Comparison of ENCODE assay signal across 9 cellular contexts in genomic region chrX:133045986-133046385, GRCh38. TPM values are rescaled to one million over a fixed set of nuclear protein-coding genes. Genes with fewer than 3 reads are reported as not detected.
DNase-seq lines count a peak whose midpoint lies in the region; ATAC-seq and TF ChIP-seq lines count a peak whose summit lies in the region.
"Had no signal": no experiment of that assay in that cellular context is flagged by ENCODE, and none has a peak within 500 bp of the region (broad histone marks: within the 10 kb centered on the region; RNA-seq: fewer than 3 reads in every experiment).

No MANE protein-coding gene starts in this region.

- no peak overlapping the region for H2AFZ ChIP-seq in OCI-LY1 (ENCODE audit: low read length)

- H3F3A ChIP-seq in OCI-LY1 (ENCODE audit: insufficient read depth, low read length), result no peaks in the 10 kb centered on the region

- H3K27ac ChIP-seq in OCI-LY1 (ENCODE audit: low read depth, low read length, poor library complexity, severe bottlenecking), result no peak overlapping the region
- H3K27ac ChIP-seq: thoracic aorta had no signal

- DNase-seq in H7, result peak; percentile 61
- peak; percentile 50 for DNase-seq in epithelial cell of esophagus (ENCODE audit: low read depth)
- peak; percentile 18 for DNase-seq in pons (ENCODE audit: low spot score)
- no peak for DNase-seq in stimulated activated CD4-positive, alpha-beta T cell treated with anti-CD3 and anti-CD28 coated beads, Interleukin-1b, Interleukin-23, amount 100 ng/mL, for 48 hours
- DNase-seq: T-helper 2 cell had no signal

- no peaks in the 10 kb centered on the region for H3K79me2 ChIP-seq in OCI-LY1 (ENCODE audit: insufficient read depth, low read length)

- H3K4me3 ChIP-seq in H7 (ENCODE audit: insufficient read depth, low read depth, low read length) (no peak overlapping the region), OCI-LY1 (ENCODE audit: low read depth, low read length, poor library complexity, severe bottlenecking) (no peak overlapping the region), epithelial cell of esophagus (ENCODE audit: low read length) (no peak overlapping the region)
- H3K4me3 ChIP-seq: thoracic aorta had no signal

- H3K27me3 ChIP-seq in H7 (ENCODE audit: control insufficient read depth, insufficient read depth, low read length), result no peaks in the 10 kb centered on the region
- no peaks in the 10 kb centered on the region for H3K27me3 ChIP-seq in OCI-LY1 (ENCODE audit: insufficient read depth, low read length)

- H3K36me3 ChIP-seq in H7 (replicated peaks; ENCODE audit: control insufficient read depth, insufficient read depth, low read length) (no peaks in the 10 kb centered on the region), OCI-LY1 (ENCODE audit: insufficient read depth, low read length) (no peaks in the 10 kb centered on the region)
- H3K36me3 ChIP-seq: thoracic aorta had no signal

- H3K9me3 ChIP-seq in OCI-LY1 (ENCODE audit: low read length), result no peaks in the 10 kb centered on the region
- H3K9me3 ChIP-seq: thoracic aorta had no signal

- no peaks in the 10 kb centered on the region for H4K20me1 ChIP-seq in OCI-LY1 (ENCODE audit: insufficient read depth, low read length)

- no peaks in the 10 kb centered on the region for H3K9me2 ChIP-seq in OCI-LY1 (ENCODE audit: low read depth, low read length)

- H3K4me2 ChIP-seq in OCI-LY1 (ENCODE audit: low read length), result no peak overlapping the region

- TF ChIP-seq CTCF in OCI-LY1 (IDR thresholded peaks at IDR 0.05; ENCODE audit: low read length) (peak; percentile 33; the same call in 1 of the 2 replicates), epithelial cell of esophagus (IDR thresholded peaks at IDR 0.05; ENCODE audit: insufficient read depth, low read depth, low read length, missing control alignments) (peak; percentile 52)

- H3K9ac ChIP-seq in OCI-LY1 (ENCODE audit: low read length), result no peak overlapping the region

- H3K4me1 ChIP-seq in OCI-LY1 (ENCODE audit: insufficient read depth, low read length, severe bottlenecking), result no peaks in the 10 kb centered on the region

- ATAC-seq in GM19395 (IDR thresholded peaks at IDR 0.05; ENCODE audit: unreplicated experiment) (no peak), HG03045 (IDR thresholded peaks at IDR 0.05; ENCODE audit: unreplicated experiment) (no peak)

RNA-seq across cellular contexts. Expression of gene USP26, which starts 50.9 kb away (rescaled TPM):
- total RNA-seq in H7 (2014; rRNA removed; shearing (Covaris generic)), result not detected in 2 replicates
- total RNA-seq: thoracic aorta had no signal
